1 cellular context compared by ENCODE assay signal in the genomic region with DNA sequence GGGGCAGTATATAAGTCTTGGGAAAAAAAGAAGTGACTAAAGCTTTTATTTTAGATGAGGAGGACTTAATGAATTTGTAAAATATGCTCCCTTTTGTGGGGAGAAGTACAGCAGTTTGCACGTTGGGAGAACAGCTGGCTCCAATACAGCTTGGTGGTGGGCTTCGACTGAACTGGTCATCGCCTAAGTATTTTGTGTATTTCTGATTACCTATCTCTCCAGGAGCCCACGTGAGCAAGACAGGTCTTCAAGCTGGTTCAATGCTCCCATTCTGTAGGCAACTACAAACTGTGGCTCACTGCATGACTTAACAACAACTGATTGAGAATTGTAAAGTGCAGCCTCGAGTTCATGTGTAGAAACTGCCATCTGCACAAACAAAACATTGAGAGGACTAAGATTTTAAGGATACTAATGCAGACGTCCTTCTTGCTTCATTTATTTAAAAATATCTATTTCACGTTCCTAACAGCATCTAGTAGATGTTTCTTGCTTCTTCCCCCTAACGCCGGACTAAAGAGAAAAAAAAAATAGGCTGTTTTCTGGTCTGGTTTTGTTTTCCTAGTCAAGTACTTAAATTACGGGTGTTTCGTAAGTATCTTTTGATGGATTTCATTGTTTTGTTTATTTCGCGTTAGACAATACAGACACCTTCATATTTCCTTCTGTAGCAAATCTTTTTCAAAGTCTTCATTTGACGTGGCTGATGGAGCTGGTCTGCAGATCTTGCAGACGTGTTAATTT.
TF ChIP-seq lines count a peak whose summit lies in the region.

No MANE protein-coding gene starts in this region.

TF ChIP-seq in IMR-90, 13 proteins besides CTCF, POLR2A, EP300 and RAD21:
- TF ChIP-seq SMC3 (IDR thresholded peaks at IDR 0.05; ENCODE audit: low read depth, low read length) (no peak), CHD1 (IDR thresholded peaks at IDR 0.05; ENCODE audit: low read depth, low read length) (no peak), MAZ (IDR thresholded peaks at IDR 0.05; ENCODE audit: borderline replicate concordance, low read depth, low read length) (no peak), RCOR1 (IDR thresholded peaks at IDR 0.05; ENCODE audit: insufficient replicate concordance, low read length) (no peak), CEBPB (IDR thresholded peaks at IDR 0.05; ENCODE audit: low read depth, low read length) (no peak), BHLHE40 (IDR thresholded peaks at IDR 0.05; ENCODE audit: low read depth, low read length) (no peak), USF2 (IDR thresholded peaks at IDR 0.05; ENCODE audit: low read depth, low read length) (no peak), MAFK (IDR thresholded peaks at IDR 0.05; ENCODE audit: low read depth, low read length) (no peak)
TF ChIP-seq in IMR-90: peak in this region for 0.
